ENCODE assay signal across 15 cellular contexts in the genomic region with DNA sequence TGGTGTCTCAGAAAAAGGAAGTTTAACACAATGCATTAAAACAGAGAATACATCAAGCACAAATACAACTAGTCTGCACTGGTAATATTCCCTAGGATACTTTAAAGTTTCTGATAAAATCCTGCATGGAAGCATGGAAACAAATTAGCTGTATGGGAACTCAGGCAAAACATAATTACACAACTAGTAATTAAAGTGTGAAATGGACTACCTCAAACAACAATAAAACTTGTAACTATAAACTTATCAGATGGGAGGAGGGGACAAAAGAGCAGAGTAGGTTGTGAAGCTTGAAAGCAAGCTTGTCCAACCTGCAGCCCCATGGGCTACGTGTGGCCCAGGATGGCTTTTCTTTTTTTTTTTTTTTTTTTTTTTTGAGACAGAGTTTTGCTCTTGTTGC.
A peak's percentile ranks its signal among the peaks of the same experiment; 100 is the strongest.
DNase-seq lines count a peak whose midpoint lies in the region; ATAC-seq and TF ChIP-seq lines count a peak whose summit lies in the region.
"Had no signal": no experiment of that assay in that cellular context is flagged by ENCODE, and none has a peak within 500 bp of the region (broad histone marks: within the 10 kb centered on the region; RNA-seq: fewer than 3 reads in every experiment).

No MANE protein-coding gene starts in this region.

- no peaks in the 10 kb centered on the region for H3K9me3 Mint-ChIP-seq in CD8-positive, alpha-beta T cell
- H3K9me3 Mint-ChIP-seq: CD4-positive, alpha-beta T cell; H9 had no signal

- peaks cover 9 to 10% of the 10 kb centered on the region in 2 experiments for H3K4me1 ChIP-seq in SK-N-SH (ENCODE audit: control insufficient read depth in 1 of 2, insufficient read depth in 2 of 2, low read depth in 1 of 2, low read length in 1 of 2)
- H3K4me1 ChIP-seq in Loucy (ENCODE audit: insufficient read depth, low read length, poor library complexity, severe bottlenecking), result peaks cover 29% of the 10 kb centered on the region
- H3K4me1 ChIP-seq in mucosa of descending colon (ENCODE audit: low read depth), result peaks cover 21% of the 10 kb centered on the region
- no peaks in the 10 kb centered on the region for H3K4me1 ChIP-seq in CD8-positive, alpha-beta T cell (ENCODE audit: insufficient read depth, low read length)

- H3K27me3 ChIP-seq in SK-N-SH (ENCODE audit: insufficient read depth) (no peaks in the 10 kb centered on the region), Loucy (ENCODE audit: insufficient read depth, low read length, poor library complexity, severe bottlenecking) (no peaks in the 10 kb centered on the region)
- H3K27me3 ChIP-seq in CD8-positive, alpha-beta T cell (ENCODE audit: insufficient read depth, low read length), result no peaks in the 10 kb centered on the region

- no peaks in the 10 kb centered on the region for H3K36me3 ChIP-seq in SK-N-SH (replicated peaks in 1 of 2; ENCODE audit: control insufficient read depth in 1 of 2, insufficient read depth in 2 of 2, low read length in 1 of 2)
- H3K36me3 ChIP-seq in Loucy (ENCODE audit: insufficient read depth, low read length), result no peaks in the 10 kb centered on the region
- no peaks in the 10 kb centered on the region for H3K36me3 ChIP-seq in mucosa of descending colon (ENCODE audit: low read depth)
- H3K36me3 ChIP-seq in CD8-positive, alpha-beta T cell (ENCODE audit: insufficient read depth, low read length), result no peaks in the 10 kb centered on the region

- no peak overlapping the region for H3K4me3 Mint-ChIP-seq in CD8-positive, alpha-beta T cell
- H3K4me3 Mint-ChIP-seq: CD4-positive, alpha-beta T cell; H9 had no signal

- no peaks in the 10 kb centered on the region for H3K9me2 ChIP-seq in SK-N-SH
- H3K9me2 ChIP-seq in Loucy (replicated peaks; ENCODE audit: low read depth, low read length), result no peaks in the 10 kb centered on the region

- H3K4me1 Mint-ChIP-seq in CD8-positive, alpha-beta T cell (ENCODE audit: low read depth), result no peaks in the 10 kb centered on the region

- H3K27ac ChIP-seq in SK-N-SH (ENCODE audit: low read depth in 2 of 2, low read length in 1 of 2), result peak overlapping the region in 1 of 2 experiments; percentile 40; a peak in 2 of 4 replicates
- H3K27ac ChIP-seq in CD8-positive, alpha-beta T cell (ENCODE audit: low read depth, low read length), result no peak overlapping the region

- 100% methylated on average over 1 of the region's 1 CpG for WGBS in SK-N-SH (ENCODE audit: low lambda C conversion rate)

- H3K4me3 ChIP-seq in SK-N-SH (ENCODE audit: low read depth in 2 of 2, low read length in 1 of 2), result no peak overlapping the region
- H3K4me3 ChIP-seq in Loucy (ENCODE audit: low read length, poor library complexity, severe bottlenecking), result no peak overlapping the region
- no peak overlapping the region for H3K4me3 ChIP-seq in mucosa of descending colon
- H3K4me3 ChIP-seq in CD8-positive, alpha-beta T cell (ENCODE audit: low read depth, low read length), result no peak overlapping the region

- TF ChIP-seq CTCF in SK-N-SH (IDR thresholded peaks at IDR 0.05), result no peak
- no peak for TF ChIP-seq CTCF in Loucy (conservative IDR thresholded peaks at IDR 0.05; ENCODE audit: low read length)
- TF ChIP-seq CTCF in mucosa of descending colon (IDR thresholded peaks at IDR 0.05), result no peak
- TF ChIP-seq CTCF in CD8-positive, alpha-beta T cell (IDR thresholded peaks at IDR 0.05), result no peak

- CTCF ChIA-PET in SK-N-SH (lab: Yijun Ruan, JAX), result interaction anchor here (0.5 kb wide), 1 partner anchor 39 kb away, joined by 3 read pairs; no protein-coding TSS in a partner anchor
- CTCF ChIA-PET in CD8-positive, alpha-beta T cell (lab: Charles Lee), result no interaction called here

- peaks cover 13% of the 10 kb centered on the region; the same call in 1 of the 2 replicates for H4K20me1 ChIP-seq in SK-N-SH (ENCODE audit: insufficient read depth)
- H4K20me1 ChIP-seq in Loucy (ENCODE audit: insufficient read depth, low read length, poor library complexity, severe bottlenecking), result peaks cover 64% of the 10 kb centered on the region

- no peak overlapping the region for H3K9ac ChIP-seq in SK-N-SH
- H3K9ac ChIP-seq in Loucy (ENCODE audit: low read depth, low read length, poor library complexity, severe bottlenecking), result no peak overlapping the region

- ATAC-seq in SK-N-SH treated with all-trans-retinoic acid at 6 μM for 48 hours (peak; percentile 9; the same call in 1 of the 3 replicates), mucosa of descending colon (peak; percentile 85)
- ATAC-seq in CD8-positive, alpha-beta T cell, result no peak

- no peaks in the 10 kb centered on the region for H3K27me3 Mint-ChIP-seq in CD8-positive, alpha-beta T cell (ENCODE audit: low read depth)

- H3K79me2 ChIP-seq in SK-N-SH (ENCODE audit: insufficient read depth) (peaks cover 82% of the 10 kb centered on the region), Loucy (ENCODE audit: insufficient read depth, low read length) (peaks cover 72% of the 10 kb centered on the region)

- H3K9me3 ChIP-seq in SK-N-SH (no peaks in the 10 kb centered on the region), Loucy (ENCODE audit: insufficient read depth, low read depth, low read length) (no peaks in the 10 kb centered on the region), mucosa of descending colon (no peaks in the 10 kb centered on the region)
- H3K9me3 ChIP-seq in CD8-positive, alpha-beta T cell (ENCODE audit: low read length), result no peaks in the 10 kb centered on the region

- TF ChIP-seq RAD21 in SK-N-SH (IDR thresholded peaks at IDR 0.05; ENCODE audit: low read length), result no peak

- H3K4me2 ChIP-seq in SK-N-SH (no peak overlapping the region), Loucy (ENCODE audit: low read depth, low read length, poor library complexity, severe bottlenecking) (peak overlapping the region; percentile 65)

- no peak for TF ChIP-seq EP300 in SK-N-SH (IDR thresholded peaks at IDR 0.05; ENCODE audit: borderline replicate concordance in 1 of 2, low read depth in 1 of 2, low read length in 1 of 2)

- no peaks in the 10 kb centered on the region for H3K36me3 Mint-ChIP-seq in CD8-positive, alpha-beta T cell

- peaks cover 8% of the 10 kb centered on the region for H3F3A ChIP-seq in SK-N-SH (replicated peaks; ENCODE audit: insufficient read depth)
- 0 out of 2 replicates have a peak, but pooled peaks cover 4% of the 10 kb centered on the region for H3F3A ChIP-seq in Loucy (ENCODE audit: low read depth)

- no peak for DNase-seq in SK-N-SH
- no peak for DNase-seq in mucosa of descending colon
- no peak for DNase-seq in CD8-positive, alpha-beta T cell
- no peak for DNase-seq in medulla oblongata (ENCODE audit: extremely low spot score)
- DNase-seq in OCI-M2 (lab: John Stamatoyannopoulos, UW; ENCODE audit: unreplicated experiment), result no peak
- DNase-seq: 8988T; C1 segment of cervical spinal cord; CD4-positive, alpha-beta T cell; DMS153; DMS79 treated with DMSO at 0.1 percent for 48 hours; EL; GOT3; H9 had no signal

- intact Hi-C loops in mucosa of descending colon (cut with DNase I, micrococcal nuclease), result no loop called here
- intact Hi-C loops in CD8-positive, alpha-beta T cell (cut with DNase I, micrococcal nuclease), result no loop called here

- H2AFZ ChIP-seq in SK-N-SH (ENCODE audit: low read depth) (no peak overlapping the region), Loucy (ENCODE audit: low read length) (no peak overlapping the region)

- POLR2A ChIA-PET in SK-N-SH (lab: Yijun Ruan, JAX), result no interaction called here
- POLR2A ChIA-PET in CD8-positive, alpha-beta T cell (lab: Charles Lee), result no interaction called here

- no peak overlapping the region for H3K27ac Mint-ChIP-seq in CD8-positive, alpha-beta T cell
- H3K27ac Mint-ChIP-seq: CD4-positive, alpha-beta T cell; H9 had no signal

TF ChIP-seq in SK-N-SH treated with all-trans-retinoic acid at 6 μM for 48 hours, 23 proteins besides CTCF, POLR2A, EP300 and RAD21 (continues in another document):
- TF ChIP-seq, protein P1, sequence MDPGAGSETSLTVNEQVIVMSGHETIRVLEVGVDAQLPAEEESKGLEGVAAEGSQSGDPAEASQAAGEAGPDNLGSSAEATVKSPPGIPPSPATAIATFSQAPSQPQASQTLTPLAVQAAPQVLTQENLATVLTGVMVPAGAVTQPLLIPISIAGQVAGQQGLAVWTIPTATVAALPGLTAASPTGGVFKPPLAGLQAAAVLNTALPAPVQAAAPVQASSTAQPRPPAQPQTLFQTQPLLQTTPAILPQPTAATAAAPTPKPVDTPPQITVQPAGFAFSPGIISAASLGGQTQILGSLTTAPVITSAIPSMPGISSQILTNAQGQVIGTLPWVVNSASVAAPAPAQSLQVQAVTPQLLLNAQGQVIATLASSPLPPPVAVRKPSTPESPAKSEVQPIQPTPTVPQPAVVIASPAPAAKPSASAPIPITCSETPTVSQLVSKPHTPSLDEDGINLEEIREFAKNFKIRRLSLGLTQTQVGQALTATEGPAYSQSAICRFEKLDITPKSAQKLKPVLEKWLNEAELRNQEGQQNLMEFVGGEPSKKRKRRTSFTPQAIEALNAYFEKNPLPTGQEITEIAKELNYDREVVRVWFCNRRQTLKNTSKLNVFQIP (CRISPR knock-in tag; IDR thresholded peaks at IDR 0.05; ENCODE audit: borderline replicate concordance, low read depth), result no peak

TF ChIP-seq in SK-N-SH, 30 proteins besides CTCF, POLR2A, EP300 and RAD21 (continues in another document):
- TF ChIP-seq, protein P2, sequence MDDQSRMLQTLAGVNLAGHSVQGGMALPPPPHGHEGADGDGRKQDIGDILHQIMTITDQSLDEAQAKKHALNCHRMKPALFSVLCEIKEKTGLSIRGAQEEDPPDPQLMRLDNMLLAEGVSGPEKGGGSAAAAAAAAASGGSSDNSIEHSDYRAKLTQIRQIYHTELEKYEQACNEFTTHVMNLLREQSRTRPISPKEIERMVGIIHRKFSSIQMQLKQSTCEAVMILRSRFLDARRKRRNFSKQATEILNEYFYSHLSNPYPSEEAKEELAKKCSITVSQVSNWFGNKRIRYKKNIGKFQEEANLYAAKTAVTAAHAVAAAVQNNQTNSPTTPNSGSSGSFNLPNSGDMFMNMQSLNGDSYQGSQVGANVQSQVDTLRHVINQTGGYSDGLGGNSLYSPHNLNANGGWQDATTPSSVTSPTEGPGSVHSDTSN (IDR thresholded peaks at IDR 0.05), result no peak
- TF ChIP-seq, protein P3, sequence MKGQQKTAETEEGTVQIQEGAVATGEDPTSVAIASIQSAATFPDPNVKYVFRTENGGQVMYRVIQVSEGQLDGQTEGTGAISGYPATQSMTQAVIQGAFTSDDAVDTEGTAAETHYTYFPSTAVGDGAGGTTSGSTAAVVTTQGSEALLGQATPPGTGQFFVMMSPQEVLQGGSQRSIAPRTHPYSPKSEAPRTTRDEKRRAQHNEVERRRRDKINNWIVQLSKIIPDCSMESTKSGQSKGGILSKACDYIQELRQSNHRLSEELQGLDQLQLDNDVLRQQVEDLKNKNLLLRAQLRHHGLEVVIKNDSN (IDR thresholded peaks at IDR 0.05; ENCODE audit: borderline replicate concordance, low read depth), result no peak
- no peak for TF ChIP-seq SMC3 (IDR thresholded peaks at IDR 0.05; ENCODE audit: low read depth, low read length)
